Comparison of ENCODE assay signal across 12 cellular contexts in genomic region chr14:94011795-94012194, GRCh38. TPM values are rescaled to one million over a fixed set of nuclear protein-coding genes. Genes with fewer than 3 reads are reported as not detected.
DNase-seq lines count a peak whose midpoint lies in the region; ATAC-seq and TF ChIP-seq lines count a peak whose summit lies in the region.
"Had no signal": no experiment of that assay in that cellular context is flagged by ENCODE, and none has a peak within 500 bp of the region (broad histone marks: within the 10 kb centered on the region; RNA-seq: fewer than 3 reads in every experiment).

No MANE protein-coding gene starts in this region.

- intact Hi-C loops in upper lobe of right lung (cut with DNase I): no loop called here

- peaks cover 33% of the 10 kb centered on the region for H3F3A ChIP-seq in MM.1S (ENCODE audit: insufficient read depth, low read length)

- peak overlapping the region in 5 of 8 donors; percentile 17 to 66 (median 24) for H3K27ac Mint-ChIP-seq in CD8-positive, alpha-beta memory T cell

- peak overlapping the region in 6 of 7 donors; percentile 19 to 62 (median 38) for H3K4me3 Mint-ChIP-seq in CD8-positive, alpha-beta memory T cell
- H3K4me3 Mint-ChIP-seq: activated T-cell treated with anti-CD3 and anti-CD28 coated beads, Interleukin-2, amount 50 U/mL, for 4 hours had no signal

- in situ Hi-C loops in astrocyte of the spinal cord (cut with HindIII; ENCODE audit: low sequenced_read_pairs): no loop called here

- no peaks in the 10 kb centered on the region for H3K36me3 ChIP-seq in CD8-positive, alpha-beta memory T cell (ENCODE audit: insufficient read depth, low read length)
- H3K36me3 ChIP-seq in MM.1S (replicated peaks; ENCODE audit: insufficient read depth, low read length) (no peaks in the 10 kb centered on the region), upper lobe of right lung (no peaks in the 10 kb centered on the region)

- H3K27me3 Mint-ChIP-seq in CD8-positive, alpha-beta memory T cell: peaks cover 0 to 8% of the 10 kb centered on the region in 2 donors

- no peaks in the 10 kb centered on the region for H3K79me2 ChIP-seq in MM.1S (ENCODE audit: low read length)

- H3K4me3 ChIP-seq in CD8-positive, alpha-beta memory T cell (ENCODE audit: low read length): no peak overlapping the region
- H3K4me3 ChIP-seq in MM.1S (ENCODE audit: low read length) (no peak overlapping the region), astrocyte of the spinal cord (ENCODE audit: low read depth, low read length) (no peak overlapping the region), upper lobe of right lung (no peak overlapping the region)

- no peak overlapping the region for H2AFZ ChIP-seq in MM.1S (ENCODE audit: low read length)

- peak overlapping the region; percentile 25; the same call in 1 of the 2 replicates for H3K9ac ChIP-seq in MM.1S (ENCODE audit: low read length)

- no peak overlapping the region for H3K27ac ChIP-seq in CD8-positive, alpha-beta memory T cell (ENCODE audit: low read depth, low read length)
- peak overlapping the region; percentile 96 for H3K27ac ChIP-seq in MM.1S (ENCODE audit: low read length)
- H3K27ac ChIP-seq in upper lobe of right lung: no peak overlapping the region

- H4K20me1 ChIP-seq in MM.1S (ENCODE audit: insufficient read depth, low read length): no peaks in the 10 kb centered on the region

- peak; percentile 18 for DNase-seq in A172 (ENCODE audit: low spot score)
- peak in 3 of 5 donors; percentile 44 to 58 (median 54) for DNase-seq in CD8-positive, alpha-beta memory T cell
- peak; percentile 72 for DNase-seq in MM.1S
- DNase-seq in astrocyte of the spinal cord (ENCODE audit: low read depth, low spot score): peak; percentile 10
- DNase-seq in upper lobe of right lung: no peak
- DNase-seq in NCI-H2196 (lab: John Stamatoyannopoulos, UW; ENCODE audit: unreplicated experiment): no peak
- DNase-seq in NCI-H1694 treated with DMSO at 0.1 percent for 48 hours (lab: John Stamatoyannopoulos, UW): no peak
- DNase-seq: activated T-cell treated with anti-CD3 and anti-CD28 coated beads, Interleukin-2, amount 50 U/mL, for 4 hours; effector CD8-positive, alpha-beta T cell; NCI-H1417 had no signal

- CTCF ChIA-PET in CD8-positive, alpha-beta memory T cell (lab: Charles Lee): interaction anchor here (1.1 to 3.5 kb wide), 9 partner anchors 9 to 121 kb away, joined by 3 to 24 read pairs (median 3); no protein-coding TSS in a partner anchor

- POLR2A ChIA-PET in CD8-positive, alpha-beta memory T cell (lab: Charles Lee): interaction anchor here (0.6 to 1.1 kb wide), 2 partner anchors 34 to 37 kb away, joined by 3 to 7 read pairs; no protein-coding TSS in a partner anchor

- ATAC-seq in HG03039 (IDR thresholded peaks at IDR 0.05; ENCODE audit: unreplicated experiment): no peak
- ATAC-seq in upper lobe of right lung: no peak
- ATAC-seq: activated T-cell treated with anti-CD3 and anti-CD28 coated beads, Interleukin-2, amount 50 U/mL, for 4 hours had no signal

- H3K27me3 ChIP-seq in CD8-positive, alpha-beta memory T cell (ENCODE audit: insufficient read depth, low read length, poor library complexity, severe bottlenecking): peaks cover 6% of the 10 kb centered on the region
- H3K27me3 ChIP-seq in MM.1S (replicated peaks; ENCODE audit: insufficient read depth, low read length): no peaks in the 10 kb centered on the region
- no peaks in the 10 kb centered on the region for H3K27me3 ChIP-seq in upper lobe of right lung

- H3K9me3 ChIP-seq in CD8-positive, alpha-beta memory T cell (ENCODE audit: low read length): no peaks in the 10 kb centered on the region
- no peaks in the 10 kb centered on the region for H3K9me3 ChIP-seq in MM.1S (replicated peaks; ENCODE audit: insufficient read depth, low read length)
- H3K9me3 ChIP-seq in upper lobe of right lung: no peaks in the 10 kb centered on the region

- peaks cover 38 to 49% (median 48%) of the 10 kb centered on the region in 3 donors for H3K4me1 Mint-ChIP-seq in CD8-positive, alpha-beta memory T cell

- no peaks in the 10 kb centered on the region for H3K36me3 Mint-ChIP-seq in CD8-positive, alpha-beta memory T cell

- peak overlapping the region; percentile 74 for H3K4me2 ChIP-seq in MM.1S (ENCODE audit: low read depth, low read length)

- no peaks in the 10 kb centered on the region for H3K9me3 Mint-ChIP-seq in CD8-positive, alpha-beta memory T cell
- H3K9me3 Mint-ChIP-seq: activated T-cell treated with anti-CD3 and anti-CD28 coated beads, Interleukin-2, amount 50 U/mL, for 4 hours had no signal

- H3K9me2 ChIP-seq in MM.1S (replicated peaks; ENCODE audit: insufficient read depth, low read length): no peaks in the 10 kb centered on the region

- H3K4me1 ChIP-seq in CD8-positive, alpha-beta memory T cell (ENCODE audit: insufficient read depth, low read length): peaks cover 20% of the 10 kb centered on the region
- H3K4me1 ChIP-seq in MM.1S (ENCODE audit: low read length) (peaks cover 47% of the 10 kb centered on the region), upper lobe of right lung (no peaks in the 10 kb centered on the region)

- TF ChIP-seq CTCF in MM.1S (IDR thresholded peaks at IDR 0.05; ENCODE audit: low read length) (no peak), astrocyte of the spinal cord (IDR thresholded peaks at IDR 0.05; ENCODE audit: low read depth, low read length) (no peak), upper lobe of right lung (IDR thresholded peaks at IDR 0.05) (no peak)

RNA-seq across cellular contexts. Expression of gene OTUB2, which starts 14.3 kb away (rescaled TPM):
- total RNA-seq in A172 (2014; rRNA removed; shearing (Covaris generic)): 0.53 and 1.2 TPM in 2 replicates
- 1 to 10 TPM; 1.1 to 1.8 TPM for total RNA-seq in CD8-positive, alpha-beta memory T cell
- polyA plus RNA-seq in CD8-positive, alpha-beta memory T cell: 0.12 TPM
- 1.0 TPM for total RNA-seq in upper lobe of right lung

RNA-seq across cellular contexts. Expression of gene CCDC197, which starts 14.7 kb away (rescaled TPM):
- not detected in 2 replicates for total RNA-seq in A172 (2014; rRNA removed; shearing (Covaris generic))
- not detected for total RNA-seq in CD8-positive, alpha-beta memory T cell
- polyA plus RNA-seq in CD8-positive, alpha-beta memory T cell: not detected
- total RNA-seq in upper lobe of right lung: not detected
- total RNA-seq: omental fat pad had no signal

RNA-seq across cellular contexts. Expression of gene ASB2, which starts 35.4 kb away (rescaled TPM):
- not detected in 2 replicates for total RNA-seq in A172 (2014; rRNA removed; shearing (Covaris generic))
- 10 to 100 TPM; 93.5 to 98.0 TPM for total RNA-seq in CD8-positive, alpha-beta memory T cell
- 4.8 TPM for polyA plus RNA-seq in CD8-positive, alpha-beta memory T cell
- 3.2 TPM for total RNA-seq in upper lobe of right lung

Comparison
In these comparisons a context has a peak if more than half of its experiments do, and no peak if none do; other contexts are left out.
1. DNase-seq: peak in A172 (single experiment), CD8-positive, alpha-beta memory T cell (3 of 5), MM.1S (single experiment) and astrocyte of the spinal cord (single experiment); none in upper lobe of right lung (single experiment), NCI-H2196 (single experiment) and NCI-H1694 treated with DMSO at 0.1 percent for 48 hours (single experiment).
2. RNA of gene ASB2, which starts 35.4 kb away (total RNA-seq): 93.5 to 98.0 TPM in CD8-positive, alpha-beta memory T cell; 3.2 TPM in upper lobe of right lung (single experiment) and not detected in A172; every median in the first group is over 10 times any median in the second.